1 cellular context compared by ENCODE assay signal in the genomic region with DNA sequence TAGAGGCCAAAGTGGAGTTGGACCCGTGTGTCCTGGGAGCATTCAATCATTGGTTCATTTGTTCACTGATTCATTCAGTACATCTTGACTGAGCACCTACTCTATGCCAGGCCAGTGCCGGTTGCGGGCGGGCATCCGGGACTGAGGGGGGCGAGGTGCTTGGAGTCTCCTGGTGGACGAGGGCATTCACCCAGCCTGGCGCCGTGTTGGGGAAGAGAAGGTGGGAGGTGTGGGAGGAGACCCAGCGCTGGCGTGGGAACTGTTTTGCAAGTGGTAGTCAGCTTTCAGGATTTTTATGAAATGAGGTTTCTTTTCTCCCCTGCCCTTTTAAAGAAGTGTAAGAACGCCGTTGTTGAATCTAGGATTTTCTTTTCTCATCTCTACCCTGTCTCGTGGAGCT.
TF ChIP-seq lines count a peak whose summit lies in the region.

No MANE protein-coding gene starts in this region.

TF ChIP-seq in GM23338, 12 proteins besides CTCF, POLR2A, EP300 and RAD21:
- TF ChIP-seq, protein P1, sequence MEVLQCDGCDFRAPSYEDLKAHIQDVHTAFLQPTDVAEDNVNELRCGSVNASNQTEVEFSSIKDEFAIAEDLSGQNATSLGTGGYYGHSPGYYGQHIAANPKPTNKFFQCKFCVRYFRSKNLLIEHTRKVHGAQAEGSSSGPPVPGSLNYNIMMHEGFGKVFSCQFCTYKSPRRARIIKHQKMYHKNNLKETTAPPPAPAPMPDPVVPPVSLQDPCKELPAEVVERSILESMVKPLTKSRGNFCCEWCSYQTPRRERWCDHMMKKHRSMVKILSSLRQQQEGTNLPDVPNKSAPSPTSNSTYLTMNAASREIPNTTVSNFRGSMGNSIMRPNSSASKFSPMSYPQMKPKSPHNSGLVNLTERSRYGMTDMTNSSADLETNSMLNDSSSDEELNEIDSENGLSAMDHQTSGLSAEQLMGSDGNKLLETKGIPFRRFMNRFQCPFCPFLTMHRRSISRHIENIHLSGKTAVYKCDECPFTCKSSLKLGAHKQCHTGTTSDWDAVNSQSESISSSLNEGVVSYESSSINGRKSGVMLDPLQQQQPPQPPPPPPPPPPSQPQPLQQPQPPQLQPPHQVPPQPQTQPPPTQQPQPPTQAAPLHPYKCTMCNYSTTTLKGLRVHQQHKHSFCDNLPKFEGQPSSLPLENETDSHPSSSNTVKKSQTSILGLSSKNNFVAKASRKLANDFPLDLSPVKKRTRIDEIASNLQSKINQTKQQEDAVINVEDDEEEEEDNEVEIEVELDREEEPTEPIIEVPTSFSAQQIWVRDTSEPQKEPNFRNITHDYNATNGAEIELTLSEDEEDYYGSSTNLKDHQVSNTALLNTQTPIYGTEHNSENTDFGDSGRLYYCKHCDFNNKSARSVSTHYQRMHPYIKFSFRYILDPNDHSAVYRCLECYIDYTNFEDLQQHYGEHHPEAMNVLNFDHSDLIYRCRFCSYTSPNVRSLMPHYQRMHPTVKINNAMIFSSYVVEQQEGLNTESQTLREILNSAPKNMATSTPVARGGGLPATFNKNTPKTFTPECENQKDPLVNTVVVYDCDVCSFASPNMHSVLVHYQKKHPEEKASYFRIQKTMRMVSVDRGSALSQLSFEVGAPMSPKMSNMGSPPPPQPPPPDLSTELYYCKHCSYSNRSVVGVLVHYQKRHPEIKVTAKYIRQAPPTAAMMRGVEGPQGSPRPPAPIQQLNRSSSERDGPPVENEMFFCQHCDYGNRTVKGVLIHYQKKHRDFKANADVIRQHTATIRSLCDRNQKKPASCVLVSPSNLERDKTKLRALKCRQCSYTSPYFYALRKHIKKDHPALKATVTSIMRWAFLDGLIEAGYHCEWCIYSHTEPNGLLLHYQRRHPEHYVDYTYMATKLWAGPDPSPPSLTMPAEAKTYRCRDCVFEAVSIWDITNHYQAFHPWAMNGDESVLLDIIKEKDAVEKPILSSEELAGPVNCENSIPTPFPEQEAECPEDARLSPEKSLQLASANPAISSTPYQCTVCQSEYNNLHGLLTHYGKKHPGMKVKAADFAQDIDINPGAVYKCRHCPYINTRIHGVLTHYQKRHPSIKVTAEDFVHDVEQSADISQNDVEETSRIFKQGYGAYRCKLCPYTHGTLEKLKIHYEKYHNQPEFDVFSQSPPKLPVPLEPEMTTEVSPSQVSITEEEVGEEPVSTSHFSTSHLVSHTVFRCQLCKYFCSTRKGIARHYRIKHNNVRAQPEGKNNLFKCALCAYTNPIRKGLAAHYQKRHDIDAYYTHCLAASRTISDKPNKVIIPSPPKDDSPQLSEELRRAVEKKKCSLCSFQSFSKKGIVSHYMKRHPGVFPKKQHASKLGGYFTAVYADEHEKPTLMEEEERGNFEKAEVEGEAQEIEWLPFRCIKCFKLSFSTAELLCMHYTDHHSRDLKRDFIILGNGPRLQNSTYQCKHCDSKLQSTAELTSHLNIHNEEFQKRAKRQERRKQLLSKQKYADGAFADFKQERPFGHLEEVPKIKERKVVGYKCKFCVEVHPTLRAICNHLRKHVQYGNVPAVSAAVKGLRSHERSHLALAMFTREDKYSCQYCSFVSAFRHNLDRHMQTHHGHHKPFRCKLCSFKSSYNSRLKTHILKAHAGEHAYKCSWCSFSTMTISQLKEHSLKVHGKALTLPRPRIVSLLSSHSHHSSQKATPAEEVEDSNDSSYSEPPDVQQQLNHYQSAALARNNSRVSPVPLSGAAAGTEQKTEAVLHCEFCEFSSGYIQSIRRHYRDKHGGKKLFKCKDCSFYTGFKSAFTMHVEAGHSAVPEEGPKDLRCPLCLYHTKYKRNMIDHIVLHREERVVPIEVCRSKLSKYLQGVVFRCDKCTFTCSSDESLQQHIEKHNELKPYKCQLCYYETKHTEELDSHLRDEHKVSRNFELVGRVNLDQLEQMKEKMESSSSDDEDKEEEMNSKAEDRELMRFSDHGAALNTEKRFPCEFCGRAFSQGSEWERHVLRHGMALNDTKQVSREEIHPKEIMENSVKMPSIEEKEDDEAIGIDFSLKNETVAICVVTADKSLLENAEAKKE (CRISPR knock-in tag; IDR thresholded peaks at IDR 0.05): no peak
- TF ChIP-seq EZH2 (IDR thresholded peaks at IDR 0.05; ENCODE audit: low read depth, unreplicated experiment): no peak
- TF ChIP-seq EZH2phosphoT487 (IDR thresholded peaks at IDR 0.05; ENCODE audit: unreplicated experiment): no peak
- TF ChIP-seq, protein P2, sequence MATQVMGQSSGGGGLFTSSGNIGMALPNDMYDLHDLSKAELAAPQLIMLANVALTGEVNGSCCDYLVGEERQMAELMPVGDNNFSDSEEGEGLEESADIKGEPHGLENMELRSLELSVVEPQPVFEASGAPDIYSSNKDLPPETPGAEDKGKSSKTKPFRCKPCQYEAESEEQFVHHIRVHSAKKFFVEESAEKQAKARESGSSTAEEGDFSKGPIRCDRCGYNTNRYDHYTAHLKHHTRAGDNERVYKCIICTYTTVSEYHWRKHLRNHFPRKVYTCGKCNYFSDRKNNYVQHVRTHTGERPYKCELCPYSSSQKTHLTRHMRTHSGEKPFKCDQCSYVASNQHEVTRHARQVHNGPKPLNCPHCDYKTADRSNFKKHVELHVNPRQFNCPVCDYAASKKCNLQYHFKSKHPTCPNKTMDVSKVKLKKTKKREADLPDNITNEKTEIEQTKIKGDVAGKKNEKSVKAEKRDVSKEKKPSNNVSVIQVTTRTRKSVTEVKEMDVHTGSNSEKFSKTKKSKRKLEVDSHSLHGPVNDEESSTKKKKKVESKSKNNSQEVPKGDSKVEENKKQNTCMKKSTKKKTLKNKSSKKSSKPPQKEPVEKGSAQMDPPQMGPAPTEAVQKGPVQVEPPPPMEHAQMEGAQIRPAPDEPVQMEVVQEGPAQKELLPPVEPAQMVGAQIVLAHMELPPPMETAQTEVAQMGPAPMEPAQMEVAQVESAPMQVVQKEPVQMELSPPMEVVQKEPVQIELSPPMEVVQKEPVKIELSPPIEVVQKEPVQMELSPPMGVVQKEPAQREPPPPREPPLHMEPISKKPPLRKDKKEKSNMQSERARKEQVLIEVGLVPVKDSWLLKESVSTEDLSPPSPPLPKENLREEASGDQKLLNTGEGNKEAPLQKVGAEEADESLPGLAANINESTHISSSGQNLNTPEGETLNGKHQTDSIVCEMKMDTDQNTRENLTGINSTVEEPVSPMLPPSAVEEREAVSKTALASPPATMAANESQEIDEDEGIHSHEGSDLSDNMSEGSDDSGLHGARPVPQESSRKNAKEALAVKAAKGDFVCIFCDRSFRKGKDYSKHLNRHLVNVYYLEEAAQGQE (IDR thresholded peaks at IDR 0.05; ENCODE audit: unreplicated experiment): no peak
- TF ChIP-seq STAT1 (IDR thresholded peaks at IDR 0.05; ENCODE audit: unreplicated experiment): no peak
- TF ChIP-seq NANOG (IDR thresholded peaks at IDR 0.05; ENCODE audit: borderline replicate concordance): no peak
- TF ChIP-seq ZNF331 (CRISPR knock-in tag; IDR thresholded peaks at IDR 0.05; ENCODE audit: low read depth): no peak
- TF ChIP-seq, protein P3, sequence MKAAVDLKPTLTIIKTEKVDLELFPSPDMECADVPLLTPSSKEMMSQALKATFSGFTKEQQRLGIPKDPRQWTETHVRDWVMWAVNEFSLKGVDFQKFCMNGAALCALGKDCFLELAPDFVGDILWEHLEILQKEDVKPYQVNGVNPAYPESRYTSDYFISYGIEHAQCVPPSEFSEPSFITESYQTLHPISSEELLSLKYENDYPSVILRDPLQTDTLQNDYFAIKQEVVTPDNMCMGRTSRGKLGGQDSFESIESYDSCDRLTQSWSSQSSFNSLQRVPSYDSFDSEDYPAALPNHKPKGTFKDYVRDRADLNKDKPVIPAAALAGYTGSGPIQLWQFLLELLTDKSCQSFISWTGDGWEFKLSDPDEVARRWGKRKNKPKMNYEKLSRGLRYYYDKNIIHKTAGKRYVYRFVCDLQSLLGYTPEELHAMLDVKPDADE (IDR thresholded peaks at IDR 0.05): no peak
- TF ChIP-seq CREB1 (CRISPR knock-in tag; IDR thresholded peaks at IDR 0.05; ENCODE audit: low read depth): no peak
- TF ChIP-seq POLR2AphosphoS5 (IDR thresholded peaks at IDR 0.05; ENCODE audit: low read depth): no peak
- no peak for TF ChIP-seq ZNF114 (CRISPR knock-in tag; IDR thresholded peaks at IDR 0.05)
- no peak for TF ChIP-seq JUNB (IDR thresholded peaks at IDR 0.05; ENCODE audit: unreplicated experiment)
